In genomic region chr15:98292442-98293240, GRCh38 we compare ENCODE assay signal across 8 cellular contexts.
DNase-seq lines count a peak whose midpoint lies in the region; ATAC-seq and TF ChIP-seq lines count a peak whose summit lies in the region.

No MANE protein-coding gene starts in this region.

- no peaks in the 10 kb centered on the region for H3K4me1 Mint-ChIP-seq in activated CD4-positive, alpha-beta T cell treated with anti-CD3 and anti-CD28 coated beads, Interleukin-2, amount 10 ng/mL, durations not matched to agents 24 days and 14 days
- H3K4me1 Mint-ChIP-seq in immature natural killer cell, result no peaks in the 10 kb centered on the region

- TF ChIP-seq CTCF in LNCAP (IDR thresholded peaks at IDR 0.05) (peak; percentile 88), retinal pigment epithelial cell (conservative IDR thresholded peaks at IDR 0.05; ENCODE audit: low read depth, low read length) (peak; percentile 76)

- H3K27me3 Mint-ChIP-seq in activated CD4-positive, alpha-beta T cell treated with anti-CD3 and anti-CD28 coated beads, Interleukin-2, amount 10 ng/mL, durations not matched to agents 24 days and 14 days, result peaks cover 24% of the 10 kb centered on the region
- H3K27me3 Mint-ChIP-seq in immature natural killer cell (ENCODE audit: low read depth in 3 of 3), result peaks cover 2 to 10% (median 2%) of the 10 kb centered on the region in 3 donors

- no peak overlapping the region for H3K4me3 Mint-ChIP-seq in activated CD4-positive, alpha-beta T cell treated with anti-CD3 and anti-CD28 coated beads, Interleukin-2, amount 10 ng/mL, durations not matched to agents 24 days and 14 days
- H3K4me3 Mint-ChIP-seq in immature natural killer cell, result no peak overlapping the region

- peak; percentile 83 for DNase-seq in ELF-1 (ENCODE audit: low read depth, low spot score)
- DNase-seq in activated CD4-positive, alpha-beta T cell treated with anti-CD3 and anti-CD28 coated beads, Interleukin-2, amount 10 ng/mL, durations not matched to agents 24 days and 14 days, result peak; percentile 77
- peak; percentile 33 for DNase-seq in glomerular visceral epithelial cell (ENCODE audit: extremely low spot score)
- DNase-seq in retinal pigment epithelial cell (ENCODE audit: low read depth), result no peak
- DNase-seq in DMS79 (lab: John Stamatoyannopoulos, UW), result no peak
- DNase-seq in immature natural killer cell, result no peak

- no peaks in the 10 kb centered on the region for H3K36me3 Mint-ChIP-seq in activated CD4-positive, alpha-beta T cell treated with anti-CD3 and anti-CD28 coated beads, Interleukin-2, amount 10 ng/mL, durations not matched to agents 24 days and 14 days (ENCODE audit: low read depth)
- no peaks in the 10 kb centered on the region for H3K36me3 Mint-ChIP-seq in immature natural killer cell

- ATAC-seq in GM21528 (IDR thresholded peaks at IDR 0.05; ENCODE audit: low FRiP score, unreplicated experiment), result peak; percentile 60

- H3K9me3 Mint-ChIP-seq in activated CD4-positive, alpha-beta T cell treated with anti-CD3 and anti-CD28 coated beads, Interleukin-2, amount 10 ng/mL, durations not matched to agents 24 days and 14 days, result no peaks in the 10 kb centered on the region
- H3K9me3 Mint-ChIP-seq in immature natural killer cell, result no peaks in the 10 kb centered on the region

- H3K4me3 ChIP-seq in retinal pigment epithelial cell (ENCODE audit: low read length), result no peak overlapping the region

- intact Hi-C loops in activated CD4-positive, alpha-beta T cell treated with anti-CD3 and anti-CD28 coated beads, Interleukin-2, amount 10 ng/mL, durations not matched to agents 24 days and 14 days (cut with micrococcal nuclease), result loop anchor here (5.0 to 10.0 kb wide), 2 partner anchors 130 to 388 kb away; no protein-coding TSS in a partner anchor

- H3K27ac Mint-ChIP-seq in activated CD4-positive, alpha-beta T cell treated with anti-CD3 and anti-CD28 coated beads, Interleukin-2, amount 10 ng/mL, durations not matched to agents 24 days and 14 days, result no peak overlapping the region
- no peak overlapping the region for H3K27ac Mint-ChIP-seq in immature natural killer cell

Comparison
In these comparisons a context has a peak if more than half of its experiments do, and no peak if none do; other contexts are left out.
1. DNase-seq: peak in ELF-1 (single experiment), activated CD4-positive, alpha-beta T cell treated with anti-CD3 and anti-CD28 coated beads, Interleukin-2, amount 10 ng/mL, durations not matched to agents 24 days and 14 days (single experiment) and glomerular visceral epithelial cell (single experiment); none in retinal pigment epithelial cell (single experiment), DMS79 (single experiment) and immature natural killer cell (0 of 3).